Comparison of ENCODE assay signal across 8 cellular contexts in genomic region chr19:1076951-1077350, GRCh38. TPM values are rescaled to one million over a fixed set of nuclear protein-coding genes. Genes with fewer than 3 reads are reported as not detected.
DNase-seq lines count a peak whose midpoint lies in the region; ATAC-seq lines count a peak whose summit lies in the region.

No MANE protein-coding gene starts in this region.

- H3K27ac ChIP-seq in skin epidermis, result peak overlapping the region in 13 of 21 experiments; percentile 31 to 90 (median 68)

- H3K9me3 Mint-ChIP-seq in activated CD4-positive, alpha-beta T cell treated with anti-CD3 and anti-CD28 coated beads for 36 hours (ENCODE audit: low read depth), result no peaks in the 10 kb centered on the region
- H3K9me3 Mint-ChIP-seq in dendritic cell treated with granulocyte-macrophage colony-stimulating factor and Interleukin-4, amounts not matched to agents 40 ng/mL and 50 ng/mL, for 4 days, result no peaks in the 10 kb centered on the region

- H3K4me3 ChIP-seq in skin epidermis, result peak overlapping the region in 6 of 7 experiments; percentile 0 to 31 (median 18)

- CTCF ChIA-PET in activated CD4-positive, alpha-beta T cell treated with anti-CD3 and anti-CD28 coated beads for 36 hours (lab: Charles Lee), result interaction anchor here (1.1 to 4.1 kb wide), 3 partner anchors 11 to 189 kb away, joined by 4 to 26 read pairs (median 6); partner anchors contain the start of gene ARHGAP45

- ATAC-seq in HG03575 (IDR thresholded peaks at IDR 0.05; ENCODE audit: extremely low read depth, insufficient number of reproducible peaks, low FRiP score, unreplicated experiment), result peak; percentile 38
- ATAC-seq in activated CD4-positive, alpha-beta T cell treated with anti-CD3 and anti-CD28 coated beads for 36 hours, result peak; percentile 78

- H3K4me3 Mint-ChIP-seq in activated CD4-positive, alpha-beta T cell treated with anti-CD3 and anti-CD28 coated beads for 36 hours, result peak overlapping the region; percentile 71
- peak overlapping the region; percentile 74 for H3K4me3 Mint-ChIP-seq in dendritic cell treated with granulocyte-macrophage colony-stimulating factor and Interleukin-4, amounts not matched to agents 40 ng/mL and 50 ng/mL, for 4 days

- H3K4me1 Mint-ChIP-seq in activated CD4-positive, alpha-beta T cell treated with anti-CD3 and anti-CD28 coated beads for 36 hours, result peaks cover 74% of the 10 kb centered on the region
- peaks cover 75% of the 10 kb centered on the region for H3K4me1 Mint-ChIP-seq in dendritic cell treated with granulocyte-macrophage colony-stimulating factor and Interleukin-4, amounts not matched to agents 40 ng/mL and 50 ng/mL, for 4 days (ENCODE audit: low read depth)

- peak overlapping the region; percentile 86 for H3K27ac Mint-ChIP-seq in activated CD4-positive, alpha-beta T cell treated with anti-CD3 and anti-CD28 coated beads for 36 hours
- peak overlapping the region; percentile 84 for H3K27ac Mint-ChIP-seq in dendritic cell treated with granulocyte-macrophage colony-stimulating factor and Interleukin-4, amounts not matched to agents 40 ng/mL and 50 ng/mL, for 4 days

- peaks cover 72% of the 10 kb centered on the region for H3K36me3 Mint-ChIP-seq in activated CD4-positive, alpha-beta T cell treated with anti-CD3 and anti-CD28 coated beads for 36 hours (ENCODE audit: low read depth)
- H3K36me3 Mint-ChIP-seq in dendritic cell treated with granulocyte-macrophage colony-stimulating factor and Interleukin-4, amounts not matched to agents 40 ng/mL and 50 ng/mL, for 4 days (ENCODE audit: low read depth), result peaks cover 94% of the 10 kb centered on the region

- intact Hi-C loops in activated CD4-positive, alpha-beta T cell treated with anti-CD3 and anti-CD28 coated beads for 36 hours (cut with DNase I, micrococcal nuclease), result loop anchor here (1.0 to 2.0 kb wide), 10 partner anchors 9 to 172 kb away; partner anchors contain the start of genes RNU6-2 (in 2 of the 2), TMEM259 (in 2 of the 2), ARHGAP45 (in 1 of the 2) and MIDN (in 1 of the 2)
- intact Hi-C loops in dendritic cell treated with granulocyte-macrophage colony-stimulating factor and Interleukin-4, amounts not matched to agents 40 ng/mL and 50 ng/mL, for 4 days (cut with micrococcal nuclease), result no loop called here

- H3K27me3 Mint-ChIP-seq in activated CD4-positive, alpha-beta T cell treated with anti-CD3 and anti-CD28 coated beads for 36 hours, result no peaks in the 10 kb centered on the region
- no peaks in the 10 kb centered on the region for H3K27me3 Mint-ChIP-seq in dendritic cell treated with granulocyte-macrophage colony-stimulating factor and Interleukin-4, amounts not matched to agents 40 ng/mL and 50 ng/mL, for 4 days

- POLR2A ChIA-PET in activated CD4-positive, alpha-beta T cell treated with anti-CD3 and anti-CD28 coated beads for 36 hours (lab: Charles Lee), result interaction anchor here (0.7 to 1.2 kb wide), 3 partner anchors 9 to 192 kb away, joined by 4 to 5 read pairs (median 4); partner anchors contain the start of genes ARHGAP45 and CIRBP

- DNase-seq in NCI-H1694 treated with DMSO at 0.1 percent for 48 hours (lab: John Stamatoyannopoulos, UW) (peak; percentile 38), NCI-H1694 (lab: John Stamatoyannopoulos, UW) (no peak), GM03348 (ENCODE audit: low spot score) (no peak), NCI-H1105 treated with DMSO at 0.1 percent for 48 hours (lab: John Stamatoyannopoulos, UW) (no peak)
- peak; percentile 97 for DNase-seq in activated CD4-positive, alpha-beta T cell treated with anti-CD3 and anti-CD28 coated beads for 36 hours

RNA-seq across cellular contexts. Expression of gene ARHGAP45, which starts 10.0 kb away (rescaled TPM):
- 100 to 1,000 TPM; 107 to 137 TPM for total RNA-seq in activated CD4-positive, alpha-beta T cell treated with anti-CD3 and anti-CD28 coated beads for 36 hours

RNA-seq across cellular contexts. Expression of gene POLR2E, which starts 18.2 kb away (rescaled TPM):
- 100 to 1,000 TPM; 171 to 229 TPM for total RNA-seq in activated CD4-positive, alpha-beta T cell treated with anti-CD3 and anti-CD28 coated beads for 36 hours

RNA-seq across cellular contexts. Expression of gene GPX4, which starts 26.8 kb away (rescaled TPM):
- total RNA-seq in activated CD4-positive, alpha-beta T cell treated with anti-CD3 and anti-CD28 coated beads for 36 hours, result 100 to 1,000 TPM; 192 to 218 TPM

RNA-seq across cellular contexts. Expression of gene ABCA7, which starts 37.0 kb away (rescaled TPM):
- 10 to 100 TPM; 14.4 to 16.9 TPM for total RNA-seq in activated CD4-positive, alpha-beta T cell treated with anti-CD3 and anti-CD28 coated beads for 36 hours

RNA-seq across cellular contexts. Expression of gene CNN2, which starts 50.5 kb away (rescaled TPM):
- total RNA-seq in activated CD4-positive, alpha-beta T cell treated with anti-CD3 and anti-CD28 coated beads for 36 hours, result 100 to 1,000 TPM; 108 to 130 TPM

Comparison
In these comparisons a context has a peak if more than half of its experiments do, and no peak if none do; other contexts are left out.
1. DNase-seq: peak in NCI-H1694 treated with DMSO at 0.1 percent for 48 hours (single experiment) and activated CD4-positive, alpha-beta T cell treated with anti-CD3 and anti-CD28 coated beads for 36 hours (single experiment); none in NCI-H1694 (single experiment), GM03348 (single experiment) and NCI-H1105 treated with DMSO at 0.1 percent for 48 hours (single experiment).